Comparison of ENCODE assay signal across 1 cellular context in genomic region chr4:18844726-18845125, GRCh38.
TF ChIP-seq lines count a peak whose summit lies in the region.

No MANE protein-coding gene starts in this region.

TF ChIP-seq in SK-N-SH, 30 proteins besides CTCF, POLR2A, EP300 and RAD21 (continued from another document):
- TF ChIP-seq IRF3 (IDR thresholded peaks at IDR 0.05; ENCODE audit: low read depth, low read length) (no peak), FOSL2 (IDR thresholded peaks at IDR 0.05; ENCODE audit: borderline replicate concordance, low read depth) (no peak), TEAD4 (IDR thresholded peaks at IDR 0.05; ENCODE audit: borderline replicate concordance, insufficient read depth) (no peak), RCOR1 (IDR thresholded peaks at IDR 0.05; ENCODE audit: low read length) (no peak), RFX5 (IDR thresholded peaks at IDR 0.05; ENCODE audit: low read length) (no peak), NRF1 (IDR thresholded peaks at IDR 0.05; ENCODE audit: low read depth, low read length) (no peak)
TF ChIP-seq in SK-N-SH: peak in this region for 0.
